Comparison of ENCODE assay signal across 1 cellular context in the genomic region with DNA sequence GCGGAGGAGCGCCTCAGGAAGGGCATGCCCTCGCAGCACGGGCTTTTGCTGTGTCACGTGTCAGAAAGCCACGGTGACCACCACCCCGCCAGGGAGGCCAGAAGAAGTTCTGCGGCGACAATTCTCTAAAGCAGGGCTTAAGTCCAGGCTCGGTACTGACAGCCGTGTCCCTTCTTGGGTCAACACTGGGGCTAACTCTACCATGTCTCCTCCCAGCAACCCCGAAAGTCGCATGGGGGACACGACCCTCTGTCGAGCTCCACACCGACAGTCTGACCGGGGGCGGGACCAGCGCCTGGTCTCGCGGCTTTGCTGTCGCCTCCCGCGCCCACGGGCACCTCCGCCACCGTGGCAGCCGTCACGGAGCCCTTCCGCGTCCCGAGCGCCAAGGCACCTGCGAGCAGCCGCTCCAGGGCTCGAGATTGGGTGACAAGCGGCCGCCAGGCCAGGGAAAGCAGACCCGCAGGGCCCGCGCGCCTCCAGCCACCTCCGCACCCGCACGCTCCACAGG.
A peak's percentile ranks its signal among the peaks of the same experiment; 100 is the strongest.
TF ChIP-seq lines count a peak whose summit lies in the region.

No MANE protein-coding gene starts in this region.

TF ChIP-seq in HepG2, 621 proteins besides CTCF, POLR2A, EP300 and RAD21 (continued from another document and continues in another):
- TF ChIP-seq, protein P1, sequence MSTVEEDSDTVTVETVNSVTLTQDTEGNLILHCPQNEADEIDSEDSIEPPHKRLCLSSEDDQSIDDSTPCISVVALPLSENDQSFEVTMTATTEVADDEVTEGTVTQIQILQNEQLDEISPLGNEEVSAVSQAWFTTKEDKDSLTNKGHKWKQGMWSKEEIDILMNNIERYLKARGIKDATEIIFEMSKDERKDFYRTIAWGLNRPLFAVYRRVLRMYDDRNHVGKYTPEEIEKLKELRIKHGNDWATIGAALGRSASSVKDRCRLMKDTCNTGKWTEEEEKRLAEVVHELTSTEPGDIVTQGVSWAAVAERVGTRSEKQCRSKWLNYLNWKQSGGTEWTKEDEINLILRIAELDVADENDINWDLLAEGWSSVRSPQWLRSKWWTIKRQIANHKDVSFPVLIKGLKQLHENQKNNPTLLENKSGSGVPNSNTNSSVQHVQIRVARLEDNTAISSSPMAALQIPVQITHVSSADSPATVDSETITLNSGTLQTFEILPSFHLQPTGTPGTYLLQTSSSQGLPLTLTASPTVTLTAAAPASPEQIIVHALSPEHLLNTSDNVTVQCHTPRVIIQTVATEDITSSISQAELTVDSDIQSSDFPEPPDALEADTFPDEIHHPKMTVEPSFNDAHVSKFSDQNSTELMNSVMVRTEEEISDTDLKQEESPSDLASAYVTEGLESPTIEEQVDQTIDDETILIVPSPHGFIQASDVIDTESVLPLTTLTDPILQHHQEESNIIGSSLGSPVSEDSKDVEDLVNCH (CRISPR knock-in tag; IDR thresholded peaks at IDR 0.05): no peak
- TF ChIP-seq HDAC2 (CRISPR knock-in tag; IDR thresholded peaks at IDR 0.05): no peak
- TF ChIP-seq GABPB1 (CRISPR knock-in tag; IDR thresholded peaks at IDR 0.05): no peak
- TF ChIP-seq ZKSCAN5 (CRISPR knock-in tag; IDR thresholded peaks at IDR 0.05): peak; percentile 66; the same call in 1 of the 2 replicates
- no peak for TF ChIP-seq CBX5 (CRISPR knock-in tag; IDR thresholded peaks at IDR 0.05; ENCODE audit: borderline replicate concordance)
- TF ChIP-seq NFRKB (IDR thresholded peaks at IDR 0.05): no peak
- TF ChIP-seq, protein P2, sequence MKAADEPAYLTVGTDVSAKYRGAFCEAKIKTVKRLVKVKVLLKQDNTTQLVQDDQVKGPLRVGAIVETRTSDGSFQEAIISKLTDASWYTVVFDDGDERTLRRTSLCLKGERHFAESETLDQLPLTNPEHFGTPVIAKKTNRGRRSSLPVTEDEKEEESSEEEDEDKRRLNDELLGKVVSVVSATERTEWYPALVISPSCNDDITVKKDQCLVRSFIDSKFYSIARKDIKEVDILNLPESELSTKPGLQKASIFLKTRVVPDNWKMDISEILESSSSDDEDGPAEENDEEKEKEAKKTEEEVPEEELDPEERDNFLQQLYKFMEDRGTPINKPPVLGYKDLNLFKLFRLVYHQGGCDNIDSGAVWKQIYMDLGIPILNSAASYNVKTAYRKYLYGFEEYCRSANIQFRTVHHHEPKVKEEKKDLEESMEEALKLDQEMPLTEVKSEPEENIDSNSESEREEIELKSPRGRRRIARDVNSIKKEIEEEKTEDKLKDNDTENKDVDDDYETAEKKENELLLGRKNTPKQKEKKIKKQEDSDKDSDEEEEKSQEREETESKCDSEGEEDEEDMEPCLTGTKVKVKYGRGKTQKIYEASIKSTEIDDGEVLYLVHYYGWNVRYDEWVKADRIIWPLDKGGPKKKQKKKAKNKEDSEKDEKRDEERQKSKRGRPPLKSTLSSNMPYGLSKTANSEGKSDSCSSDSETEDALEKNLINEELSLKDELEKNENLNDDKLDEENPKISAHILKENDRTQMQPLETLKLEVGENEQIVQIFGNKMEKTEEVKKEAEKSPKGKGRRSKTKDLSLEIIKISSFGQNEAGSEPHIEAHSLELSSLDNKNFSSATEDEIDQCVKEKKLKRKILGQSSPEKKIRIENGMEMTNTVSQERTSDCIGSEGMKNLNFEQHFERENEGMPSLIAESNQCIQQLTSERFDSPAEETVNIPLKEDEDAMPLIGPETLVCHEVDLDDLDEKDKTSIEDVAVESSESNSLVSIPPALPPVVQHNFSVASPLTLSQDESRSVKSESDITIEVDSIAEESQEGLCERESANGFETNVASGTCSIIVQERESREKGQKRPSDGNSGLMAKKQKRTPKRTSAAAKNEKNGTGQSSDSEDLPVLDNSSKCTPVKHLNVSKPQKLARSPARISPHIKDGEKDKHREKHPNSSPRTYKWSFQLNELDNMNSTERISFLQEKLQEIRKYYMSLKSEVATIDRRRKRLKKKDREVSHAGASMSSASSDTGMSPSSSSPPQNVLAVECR (CRISPR knock-in tag; IDR thresholded peaks at IDR 0.05; ENCODE audit: borderline replicate concordance): no peak; the same call in 1 of the 2 replicates
- no peak for TF ChIP-seq ZNF772 (CRISPR knock-in tag; IDR thresholded peaks at IDR 0.05)
- no peak for TF ChIP-seq RFX1 (IDR thresholded peaks at IDR 0.05)
- TF ChIP-seq, protein P3, sequence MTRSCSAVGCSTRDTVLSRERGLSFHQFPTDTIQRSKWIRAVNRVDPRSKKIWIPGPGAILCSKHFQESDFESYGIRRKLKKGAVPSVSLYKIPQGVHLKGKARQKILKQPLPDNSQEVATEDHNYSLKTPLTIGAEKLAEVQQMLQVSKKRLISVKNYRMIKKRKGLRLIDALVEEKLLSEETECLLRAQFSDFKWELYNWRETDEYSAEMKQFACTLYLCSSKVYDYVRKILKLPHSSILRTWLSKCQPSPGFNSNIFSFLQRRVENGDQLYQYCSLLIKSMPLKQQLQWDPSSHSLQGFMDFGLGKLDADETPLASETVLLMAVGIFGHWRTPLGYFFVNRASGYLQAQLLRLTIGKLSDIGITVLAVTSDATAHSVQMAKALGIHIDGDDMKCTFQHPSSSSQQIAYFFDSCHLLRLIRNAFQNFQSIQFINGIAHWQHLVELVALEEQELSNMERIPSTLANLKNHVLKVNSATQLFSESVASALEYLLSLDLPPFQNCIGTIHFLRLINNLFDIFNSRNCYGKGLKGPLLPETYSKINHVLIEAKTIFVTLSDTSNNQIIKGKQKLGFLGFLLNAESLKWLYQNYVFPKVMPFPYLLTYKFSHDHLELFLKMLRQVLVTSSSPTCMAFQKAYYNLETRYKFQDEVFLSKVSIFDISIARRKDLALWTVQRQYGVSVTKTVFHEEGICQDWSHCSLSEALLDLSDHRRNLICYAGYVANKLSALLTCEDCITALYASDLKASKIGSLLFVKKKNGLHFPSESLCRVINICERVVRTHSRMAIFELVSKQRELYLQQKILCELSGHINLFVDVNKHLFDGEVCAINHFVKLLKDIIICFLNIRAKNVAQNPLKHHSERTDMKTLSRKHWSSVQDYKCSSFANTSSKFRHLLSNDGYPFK (CRISPR knock-in tag; IDR thresholded peaks at IDR 0.05; ENCODE audit: borderline replicate concordance): no peak
- TF ChIP-seq ZNF660 (CRISPR knock-in tag; IDR thresholded peaks at IDR 0.05; ENCODE audit: borderline replicate concordance, low read depth): 0 out of 2 replicates have a peak, but pooled peaks have one; percentile 31
- no peak for TF ChIP-seq GTF3A (CRISPR knock-in tag; conservative IDR thresholded peaks at IDR 0.05)
- 0 out of 2 replicates have a peak, but pooled peaks have one; percentile 40 for TF ChIP-seq NR3C1 (CRISPR knock-in tag; IDR thresholded peaks at IDR 0.05)
- TF ChIP-seq ZBTB7B (CRISPR knock-in tag; IDR thresholded peaks at IDR 0.05): 0 out of 2 replicates have a peak, but pooled peaks have one; percentile 11
- TF ChIP-seq DPF2 (CRISPR knock-in tag; IDR thresholded peaks at IDR 0.05; ENCODE audit: borderline replicate concordance, low read depth): 0 out of 2 replicates have a peak, but pooled peaks have one; percentile 16
- 0 out of 2 replicates have a peak, but pooled peaks have one; percentile 17 for TF ChIP-seq CC2D1A (CRISPR knock-in tag; IDR thresholded peaks at IDR 0.05)
- TF ChIP-seq, protein P4, sequence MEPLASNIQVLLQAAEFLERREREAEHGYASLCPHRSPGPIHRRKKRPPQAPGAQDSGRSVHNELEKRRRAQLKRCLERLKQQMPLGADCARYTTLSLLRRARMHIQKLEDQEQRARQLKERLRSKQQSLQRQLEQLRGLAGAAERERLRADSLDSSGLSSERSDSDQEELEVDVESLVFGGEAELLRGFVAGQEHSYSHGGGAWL (CRISPR knock-in tag; IDR thresholded peaks at IDR 0.05): no peak; the same call in 1 of the 2 replicates
- TF ChIP-seq, protein P5, sequence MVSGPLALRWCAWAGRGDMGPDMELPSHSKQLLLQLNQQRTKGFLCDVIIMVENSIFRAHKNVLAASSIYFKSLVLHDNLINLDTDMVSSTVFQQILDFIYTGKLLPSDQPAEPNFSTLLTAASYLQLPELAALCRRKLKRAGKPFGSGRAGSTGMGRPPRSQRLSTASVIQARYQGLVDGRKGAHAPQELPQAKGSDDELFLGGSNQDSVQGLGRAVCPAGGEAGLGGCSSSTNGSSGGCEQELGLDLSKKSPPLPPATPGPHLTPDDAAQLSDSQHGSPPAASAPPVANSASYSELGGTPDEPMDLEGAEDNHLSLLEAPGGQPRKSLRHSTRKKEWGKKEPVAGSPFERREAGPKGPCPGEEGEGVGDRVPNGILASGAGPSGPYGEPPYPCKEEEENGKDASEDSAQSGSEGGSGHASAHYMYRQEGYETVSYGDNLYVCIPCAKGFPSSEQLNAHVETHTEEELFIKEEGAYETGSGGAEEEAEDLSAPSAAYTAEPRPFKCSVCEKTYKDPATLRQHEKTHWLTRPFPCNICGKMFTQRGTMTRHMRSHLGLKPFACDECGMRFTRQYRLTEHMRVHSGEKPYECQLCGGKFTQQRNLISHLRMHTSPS (CRISPR knock-in tag; IDR thresholded peaks at IDR 0.05; ENCODE audit: low read depth): no peak
- TF ChIP-seq FOXK1 (CRISPR knock-in tag; IDR thresholded peaks at IDR 0.05; ENCODE audit: borderline replicate concordance, low read depth): no peak
- TF ChIP-seq ONECUT2 (CRISPR knock-in tag; IDR thresholded peaks at IDR 0.05): no peak
- TF ChIP-seq ZFP36 (IDR thresholded peaks at IDR 0.05; ENCODE audit: borderline replicate concordance, low read depth, low read length, partially characterized antibody): no peak
- TF ChIP-seq, protein P6, sequence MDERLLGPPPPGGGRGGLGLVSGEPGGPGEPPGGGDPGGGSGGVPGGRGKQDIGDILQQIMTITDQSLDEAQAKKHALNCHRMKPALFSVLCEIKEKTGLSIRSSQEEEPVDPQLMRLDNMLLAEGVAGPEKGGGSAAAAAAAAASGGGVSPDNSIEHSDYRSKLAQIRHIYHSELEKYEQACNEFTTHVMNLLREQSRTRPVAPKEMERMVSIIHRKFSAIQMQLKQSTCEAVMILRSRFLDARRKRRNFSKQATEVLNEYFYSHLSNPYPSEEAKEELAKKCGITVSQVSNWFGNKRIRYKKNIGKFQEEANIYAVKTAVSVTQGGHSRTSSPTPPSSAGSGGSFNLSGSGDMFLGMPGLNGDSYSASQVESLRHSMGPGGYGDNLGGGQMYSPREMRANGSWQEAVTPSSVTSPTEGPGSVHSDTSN (CRISPR knock-in tag; IDR thresholded peaks at IDR 0.05): no peak
- TF ChIP-seq, protein P7, sequence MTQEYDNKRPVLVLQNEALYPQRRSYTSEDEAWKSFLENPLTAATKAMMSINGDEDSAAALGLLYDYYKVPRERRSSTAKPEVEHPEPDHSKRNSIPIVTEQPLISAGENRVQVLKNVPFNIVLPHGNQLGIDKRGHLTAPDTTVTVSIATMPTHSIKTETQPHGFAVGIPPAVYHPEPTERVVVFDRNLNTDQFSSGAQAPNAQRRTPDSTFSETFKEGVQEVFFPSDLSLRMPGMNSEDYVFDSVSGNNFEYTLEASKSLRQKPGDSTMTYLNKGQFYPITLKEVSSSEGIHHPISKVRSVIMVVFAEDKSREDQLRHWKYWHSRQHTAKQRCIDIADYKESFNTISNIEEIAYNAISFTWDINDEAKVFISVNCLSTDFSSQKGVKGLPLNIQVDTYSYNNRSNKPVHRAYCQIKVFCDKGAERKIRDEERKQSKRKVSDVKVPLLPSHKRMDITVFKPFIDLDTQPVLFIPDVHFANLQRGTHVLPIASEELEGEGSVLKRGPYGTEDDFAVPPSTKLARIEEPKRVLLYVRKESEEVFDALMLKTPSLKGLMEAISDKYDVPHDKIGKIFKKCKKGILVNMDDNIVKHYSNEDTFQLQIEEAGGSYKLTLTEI (CRISPR knock-in tag; conservative IDR thresholded peaks at IDR 0.05): no peak
- TF ChIP-seq REXO4 (CRISPR knock-in tag; IDR thresholded peaks at IDR 0.05; ENCODE audit: borderline replicate concordance): peak; percentile 58; the same call in 1 of the 2 replicates
- TF ChIP-seq, protein P8, sequence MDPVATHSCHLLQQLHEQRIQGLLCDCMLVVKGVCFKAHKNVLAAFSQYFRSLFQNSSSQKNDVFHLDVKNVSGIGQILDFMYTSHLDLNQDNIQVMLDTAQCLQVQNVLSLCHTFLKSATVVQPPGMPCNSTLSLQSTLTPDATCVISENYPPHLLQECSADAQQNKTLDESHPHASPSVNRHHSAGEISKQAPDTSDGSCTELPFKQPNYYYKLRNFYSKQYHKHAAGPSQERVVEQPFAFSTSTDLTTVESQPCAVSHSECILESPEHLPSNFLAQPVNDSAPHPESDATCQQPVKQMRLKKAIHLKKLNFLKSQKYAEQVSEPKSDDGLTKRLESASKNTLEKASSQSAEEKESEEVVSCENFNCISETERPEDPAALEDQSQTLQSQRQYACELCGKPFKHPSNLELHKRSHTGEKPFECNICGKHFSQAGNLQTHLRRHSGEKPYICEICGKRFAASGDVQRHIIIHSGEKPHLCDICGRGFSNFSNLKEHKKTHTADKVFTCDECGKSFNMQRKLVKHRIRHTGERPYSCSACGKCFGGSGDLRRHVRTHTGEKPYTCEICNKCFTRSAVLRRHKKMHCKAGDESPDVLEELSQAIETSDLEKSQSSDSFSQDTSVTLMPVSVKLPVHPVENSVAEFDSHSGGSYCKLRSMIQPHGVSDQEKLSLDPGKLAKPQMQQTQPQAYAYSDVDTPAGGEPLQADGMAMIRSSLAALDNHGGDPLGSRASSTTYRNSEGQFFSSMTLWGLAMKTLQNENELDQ (CRISPR knock-in tag; IDR thresholded peaks at IDR 0.05; ENCODE audit: borderline replicate concordance): no peak
- TF ChIP-seq, protein P9, sequence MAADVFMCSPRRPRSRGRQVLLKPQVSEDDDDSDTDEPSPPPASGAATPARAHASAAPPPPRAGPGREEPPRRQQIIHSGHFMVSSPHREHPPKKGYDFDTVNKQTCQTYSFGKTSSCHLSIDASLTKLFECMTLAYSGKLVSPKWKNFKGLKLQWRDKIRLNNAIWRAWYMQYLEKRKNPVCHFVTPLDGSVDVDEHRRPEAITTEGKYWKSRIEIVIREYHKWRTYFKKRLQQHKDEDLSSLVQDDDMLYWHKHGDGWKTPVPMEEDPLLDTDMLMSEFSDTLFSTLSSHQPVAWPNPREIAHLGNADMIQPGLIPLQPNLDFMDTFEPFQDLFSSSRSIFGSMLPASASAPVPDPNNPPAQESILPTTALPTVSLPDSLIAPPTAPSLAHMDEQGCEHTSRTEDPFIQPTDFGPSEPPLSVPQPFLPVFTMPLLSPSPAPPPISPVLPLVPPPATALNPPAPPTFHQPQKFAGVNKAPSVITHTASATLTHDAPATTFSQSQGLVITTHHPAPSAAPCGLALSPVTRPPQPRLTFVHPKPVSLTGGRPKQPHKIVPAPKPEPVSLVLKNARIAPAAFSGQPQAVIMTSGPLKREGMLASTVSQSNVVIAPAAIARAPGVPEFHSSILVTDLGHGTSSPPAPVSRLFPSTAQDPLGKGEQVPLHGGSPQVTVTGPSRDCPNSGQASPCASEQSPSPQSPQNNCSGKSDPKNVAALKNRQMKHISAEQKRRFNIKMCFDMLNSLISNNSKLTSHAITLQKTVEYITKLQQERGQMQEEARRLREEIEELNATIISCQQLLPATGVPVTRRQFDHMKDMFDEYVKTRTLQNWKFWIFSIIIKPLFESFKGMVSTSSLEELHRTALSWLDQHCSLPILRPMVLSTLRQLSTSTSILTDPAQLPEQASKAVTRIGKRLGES (CRISPR knock-in tag; IDR thresholded peaks at IDR 0.05; ENCODE audit: borderline replicate concordance): no peak
- TF ChIP-seq SOX5 (CRISPR knock-in tag; IDR thresholded peaks at IDR 0.05; ENCODE audit: borderline replicate concordance): 0 out of 2 replicates have a peak, but pooled peaks have one; percentile 9
- no peak for TF ChIP-seq ZNF720 (CRISPR knock-in tag; IDR thresholded peaks at IDR 0.05)
